In genomic region chr13:114102521-114103288, GRCh38 we compare ENCODE assay signal across 12 cellular contexts. TPM values are rescaled to one million over a fixed set of nuclear protein-coding genes. Genes with fewer than 3 reads are reported as not detected.
A peak's percentile ranks its signal among the peaks of the same experiment; 100 is the strongest.
DNase-seq lines count a peak whose midpoint lies in the region; ATAC-seq and TF ChIP-seq lines count a peak whose summit lies in the region.
"Had no signal": no experiment of that assay in that cellular context is flagged by ENCODE, and none has a peak within 500 bp of the region (broad histone marks: within the 10 kb centered on the region; RNA-seq: fewer than 3 reads in every experiment).

No MANE protein-coding gene starts in this region.

- no peak overlapping the region for H2BK5ac ChIP-seq in mesenchymal stem cell (ENCODE audit: low read depth, low read length, poor library complexity, severe bottlenecking)

- in situ Hi-C loops in transverse colon (cut with MboI; ENCODE audit: low pct_ligation_motif_present in 1 of 4, low pct_unique_long_range_greater_than_20kb in 1 of 4, low sequenced_read_pairs in 3 of 4), result no loop called here

- H3K27me3 ChIP-seq in mesenchymal stem cell (ENCODE audit: control insufficient read depth in 1 of 2, insufficient read depth in 1 of 2, low read length in 2 of 2), result no peaks in the 10 kb centered on the region
- no peaks in the 10 kb centered on the region for H3K27me3 ChIP-seq in transverse colon
- H3K27me3 ChIP-seq: SJSA1 had no signal

- intact Hi-C loops in transverse colon (cut with DNase I; ENCODE audit: low total_unique reads), result no loop called here

- H3K18ac ChIP-seq in mesenchymal stem cell (ENCODE audit: low read depth in 1 of 2, low read length in 2 of 2), result peak overlapping the region; percentile 1 to 58

- H3K4me1 ChIP-seq in mesenchymal stem cell (ENCODE audit: control insufficient read depth, insufficient read depth, low read depth, low read length) (peaks cover 72% of the 10 kb centered on the region), transverse colon (peaks cover 17 to 47% (median 25%) of the 10 kb centered on the region in 4 donors)

- H2BK120ac ChIP-seq in mesenchymal stem cell (ENCODE audit: low read depth, low read length), result peak overlapping the region; percentile 21

- no peak overlapping the region for H2BK15ac ChIP-seq in mesenchymal stem cell (ENCODE audit: low read depth, poor library complexity, severe bottlenecking)

- H4K91ac ChIP-seq in mesenchymal stem cell (ENCODE audit: low read length), result peak overlapping the region; percentile 70

- WGBS in mesenchymal stem cell, result 93% methylated on average over 29 of the region's 29 CpGs
- 94% methylated on average over 26 of the region's 29 CpGs; no CpG with 5 or more reads in 1 of the 2 donors for WGBS in transverse colon (ENCODE audit: low coverage in 1 of 2), 2 donors

- H3K4me3 ChIP-seq in mesenchymal stem cell (ENCODE audit: insufficient read depth in 1 of 2, low read depth in 1 of 2, low read length in 2 of 2), result no peak overlapping the region
- no peak overlapping the region for H3K4me3 ChIP-seq in transverse colon
- H3K4me3 ChIP-seq: SJSA1 had no signal

- H3K27ac ChIP-seq in angular gyrus (ENCODE audit: low read depth, low read length) (peak overlapping the region; percentile 72), mesenchymal stem cell (ENCODE audit: low read length, poor library complexity, severe bottlenecking) (no peak overlapping the region), transverse colon (peak overlapping the region in 1 of 4 donors; percentile 86)
- H3K27ac ChIP-seq: SJSA1 had no signal

- H3K4me2 ChIP-seq in mesenchymal stem cell (ENCODE audit: low read length, poor library complexity, severe bottlenecking), result no peak overlapping the region

- no peak overlapping the region for H2AK5ac ChIP-seq in mesenchymal stem cell (ENCODE audit: low read length, severe bottlenecking)

- no peak for TF ChIP-seq POLR2A in transverse colon (IDR thresholded peaks at IDR 0.05)

- TF ChIP-seq CTCF in transverse colon (IDR thresholded peaks at IDR 0.05), result no peak

- TF ChIP-seq EP300 in transverse colon (IDR thresholded peaks at IDR 0.05; ENCODE audit: low read depth), result no peak

- H3K23ac ChIP-seq in mesenchymal stem cell (ENCODE audit: low read length in 2 of 2), result no peak overlapping the region

- no peak overlapping the region for H2AFZ ChIP-seq in mesenchymal stem cell (ENCODE audit: low read depth, low read length)

- peak overlapping the region; percentile 46 for H4K8ac ChIP-seq in mesenchymal stem cell (ENCODE audit: low read length)

- ATAC-seq in HG02852 (IDR thresholded peaks at IDR 0.05; ENCODE audit: unreplicated experiment) (no peak), HG03175 (IDR thresholded peaks at IDR 0.05; ENCODE audit: unreplicated experiment) (no peak)

- H3K36me3 ChIP-seq in mesenchymal stem cell (ENCODE audit: control insufficient read depth in 1 of 2, insufficient read depth in 2 of 2, low read depth in 1 of 2, low read length in 2 of 2) (peaks cover 3 to 49% of the 10 kb centered on the region in 2 experiments), transverse colon (no peaks in the 10 kb centered on the region)

- no peak overlapping the region for H3K14ac ChIP-seq in mesenchymal stem cell (ENCODE audit: low read length in 2 of 2)

- peak; percentile 19 for DNase-seq in activated T-cell treated with anti-CD3 and anti-CD28 coated beads, Interleukin-2, amount 50 U/mL, for 1 hour
- no peak for DNase-seq in activated T-cell treated with anti-CD3 and anti-CD28 coated beads, Interleukin-2, amount 50 U/mL, for 48 hours
- DNase-seq in mesenchymal stem cell (no peak), transverse colon (peak; percentile 6), hepatic stellate cell (ENCODE audit: low spot score) (no peak)
- DNase-seq: NCI-H1436 treated with DMSO at 0.1 percent for 48 hours; NCI-H526 treated with DMSO at 0.1 percent for 48 hours; stimulated activated CD4-positive, alpha-beta T cell treated with anti-CD3 and anti-CD28 coated beads, Interleukin-12 subunit alpha, Interleukin-12 subunit beta, amount 100 ng/mL, for 4 hours had no signal

- H3K4ac ChIP-seq in mesenchymal stem cell (ENCODE audit: low read depth in 1 of 2, low read length in 2 of 2), result no peak overlapping the region

- no peak overlapping the region for H3K9ac ChIP-seq in mesenchymal stem cell (ENCODE audit: low read length)

- H3K9me3 ChIP-seq in mesenchymal stem cell (ENCODE audit: control insufficient read depth, low read length) (no peaks in the 10 kb centered on the region), transverse colon (no peaks in the 10 kb centered on the region)
- H3K9me3 ChIP-seq: SJSA1 had no signal

- H2BK12ac ChIP-seq in mesenchymal stem cell (ENCODE audit: low read length in 2 of 2), result peak overlapping the region in 1 of 2 experiments; percentile 45

- no peaks in the 10 kb centered on the region for H3K79me1 ChIP-seq in mesenchymal stem cell (replicated peaks; ENCODE audit: low read length, poor library complexity, severe bottlenecking)

RNA-seq across cellular contexts. Expression of gene RASA3, which starts 29.7 kb away (rescaled TPM):
- 44.2 TPM for polyA plus RNA-seq in mesenchymal stem cell (2013, experiment 1 of 2)
- polyA plus RNA-seq in mesenchymal stem cell (2013, experiment 2 of 2), result 43.9 TPM
- total RNA-seq in transverse colon, result 10 to 100 TPM in 1 of 4 donors, 1 to 10 TPM in 3; 4.4 to 15.6 (median 8.5) TPM

Comparison
In these comparisons a context has a peak if more than half of its experiments do, and no peak if none do; other contexts are left out.
1. DNase-seq: peak in activated T-cell treated with anti-CD3 and anti-CD28 coated beads, Interleukin-2, amount 50 U/mL, for 1 hour (single experiment) and transverse colon (single experiment); none in activated T-cell treated with anti-CD3 and anti-CD28 coated beads, Interleukin-2, amount 50 U/mL, for 48 hours (0 of 2), mesenchymal stem cell (single experiment) and hepatic stellate cell (single experiment).